18 cellular contexts compared by ENCODE assay signal in the genomic region with DNA sequence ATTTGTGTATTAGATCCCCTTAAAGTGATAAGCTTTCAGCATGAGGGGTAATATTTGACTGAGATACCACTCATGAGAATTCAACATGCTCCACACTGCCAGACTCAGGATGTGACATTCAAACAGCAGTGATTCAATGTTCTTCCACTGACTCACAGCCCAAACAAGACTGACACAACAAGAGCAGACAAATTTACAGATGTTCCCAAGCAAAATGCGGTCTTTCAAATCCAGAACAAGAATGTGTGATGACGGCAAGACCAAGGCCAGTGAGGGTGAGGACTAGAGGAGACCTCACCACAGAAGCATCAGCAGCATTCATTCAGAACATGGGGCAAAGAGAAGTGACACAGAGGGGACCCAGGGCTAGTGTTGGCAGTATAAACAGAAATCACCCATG.
DNase-seq lines count a peak whose midpoint lies in the region; ATAC-seq and TF ChIP-seq lines count a peak whose summit lies in the region.
"Had no signal": no experiment of that assay in that cellular context is flagged by ENCODE, and none has a peak within 500 bp of the region (broad histone marks: within the 10 kb centered on the region; RNA-seq: fewer than 3 reads in every experiment).

No MANE protein-coding gene starts in this region.

- no peaks in the 10 kb centered on the region for H3K36me3 ChIP-seq in mesodermal cell (ENCODE audit: control insufficient read depth, insufficient read depth, low read length)
- H3K36me3 ChIP-seq: stomach, uterus had no signal

- H3K4me3 ChIP-seq in AG10803 (ENCODE audit: low read length) (no peak overlapping the region), mesodermal cell (ENCODE audit: extremely low read depth, insufficient read depth, low read length, poor library complexity, severe bottlenecking) (no peak overlapping the region)
- H3K4me3 ChIP-seq: stomach, uterus had no signal

- no peak for TF ChIP-seq CTCF in AG10803 (conservative IDR thresholded peaks at IDR 0.05; ENCODE audit: low read length)

- H3K27ac ChIP-seq in epithelial cell of prostate (peak overlapping the region; percentile 79), mesodermal cell (ENCODE audit: low read depth, low read length, severe bottlenecking) (peak overlapping the region; percentile 76)
- H3K27ac ChIP-seq: stomach, uterus had no signal

- no peak for ATAC-seq in HG03571 (IDR thresholded peaks at IDR 0.05; ENCODE audit: unreplicated experiment)
- ATAC-seq: activated CD8-positive, alpha-beta T cell treated with anti-CD3 and anti-CD28 coated beads for 36 hours; HCT116 had no signal

- peak; percentile 92 for DNase-seq in AG10803 (ENCODE audit: low read depth)
- peak; percentile 0 for DNase-seq in RKO (ENCODE audit: low spot score)
- DNase-seq in epithelial cell of prostate (ENCODE audit: low read depth, low spot score): no peak
- no peak for DNase-seq in COR-L47 (lab: John Stamatoyannopoulos, UW)
- no peak for DNase-seq in activated T-cell treated with anti-CD3 and anti-CD28 coated beads, Interleukin-2, amount 50 U/mL, for 1 hour
- no peak for DNase-seq in NOMO-1 treated with DMSO at 0.1 percent for 48 hours (lab: John Stamatoyannopoulos, UW; ENCODE audit: unreplicated experiment)
- DNase-seq: activated CD8-positive, alpha-beta T cell treated with anti-CD3 and anti-CD28 coated beads for 36 hours; Caco-2; cerebellar nuclear complex; MV-4-11; NCI-H2081; NCI-H526 treated with DMSO at 0.1 percent for 48 hours; nephron progenitor cell; stomach; uterus had no signal

- peaks cover 19% of the 10 kb centered on the region for H3K4me1 ChIP-seq in mesodermal cell (ENCODE audit: control insufficient read depth, insufficient read depth, low read length, poor library complexity, severe bottlenecking)
- H3K4me1 ChIP-seq: stomach, uterus had no signal

- H3K9me3 ChIP-seq in mesodermal cell (ENCODE audit: control insufficient read depth, low read length): no peaks in the 10 kb centered on the region
- H3K9me3 ChIP-seq: Caco-2, uterus had no signal

- no CpG with 5 or more reads among the region's 2 CpGs for WGBS in mesodermal cell (ENCODE audit: insufficient coverage in 2 of 2), 2 experiments

Comparison
In these comparisons a context has a peak if more than half of its experiments do, and no peak if none do; other contexts are left out.
1. DNase-seq: peak in AG10803 (single experiment) and RKO (single experiment); none in epithelial cell of prostate (single experiment), COR-L47 (single experiment), activated T-cell treated with anti-CD3 and anti-CD28 coated beads, Interleukin-2, amount 50 U/mL, for 1 hour (single experiment) and NOMO-1 treated with DMSO at 0.1 percent for 48 hours (single experiment).